Comparison of ENCODE assay signal across 21 cellular contexts in genomic region chr6:3999800-4000661, GRCh38.
"Had no signal": no experiment of that assay in that cellular context is flagged by ENCODE, and none has a peak within 500 bp of the region (broad histone marks: within the 10 kb centered on the region; RNA-seq: fewer than 3 reads in every experiment).

No MANE protein-coding gene starts in this region.

- DNase-seq: activated B cell treated with CpG ODN at 0.5 μM for 24 hours; activated CD4-positive, alpha-beta T cell treated with anti-CD3 and anti-CD28 coated beads for 4 hours; activated CD8-positive, alpha-beta T cell treated with anti-CD3 and anti-CD28 coated beads for 36 hours; activated naive CD4-positive, alpha-beta T cell treated with Interleukin-2 at 50 U/mL for 16 hours; activated naive CD8-positive, alpha-beta T cell treated with anti-CD3 and anti-CD28 coated beads, Interleukin-2, amount 10 ng/mL, durations not matched to agents 7 days and 5 days; activated T-cell treated with anti-CD3 and anti-CD28 coated beads, Interleukin-2, amount 50 U/mL, for 24 hours; amygdala; caudate nucleus; islet precursor cell; occipital lobe; posterior cingulate gyrus; stimulated activated CD8-positive, alpha-beta memory T cell treated with anti-CD3 and anti-CD28 coated beads, Interleukin-4, amount 100 ng/mL, for 48 hours; stimulated activated naive CD4-positive, alpha-beta T cell; T-cell; upper lobe of right lung had no signal

- H3K27ac ChIP-seq: hepatocyte, upper lobe of right lung had no signal

- H3K27ac Mint-ChIP-seq: activated B cell treated with CpG ODN at 0.5 μM for 24 hours; activated CD8-positive, alpha-beta T cell treated with anti-CD3 and anti-CD28 coated beads for 36 hours; activated naive CD8-positive, alpha-beta T cell treated with anti-CD3 and anti-CD28 coated beads, Interleukin-2, amount 10 ng/mL, durations not matched to agents 7 days and 5 days; activated T-cell treated with anti-CD3 and anti-CD28 coated beads, Interleukin-2, amount 50 U/mL, for 24 hours; activated T-helper 2 cell treated with anti-CD3 and anti-CD28 coated beads, Interferon-gamma antibody, Interleukin-2, Interleukin-4, amounts not matched to agents 10 μg/mL and 5 μg/mL and 100 μg/mL, durations not matched to agents 14 hours and 24 hours and 36 hours; mesothelial cell of epicardium; natural killer cell treated with Interleukin-12 subunit alpha and Interleukin-12 subunit beta and Interleukin-15 and Interleukin-18, amount 100 ng/mL, for 72 hours; T-cell had no signal

- H3K27me3 Mint-ChIP-seq: activated B cell treated with CpG ODN at 0.5 μM for 24 hours; activated CD8-positive, alpha-beta T cell treated with anti-CD3 and anti-CD28 coated beads for 36 hours; activated naive CD8-positive, alpha-beta T cell treated with anti-CD3 and anti-CD28 coated beads, Interleukin-2, amount 10 ng/mL, durations not matched to agents 7 days and 5 days; activated T-cell treated with anti-CD3 and anti-CD28 coated beads, Interleukin-2, amount 50 U/mL, for 24 hours; natural killer cell treated with Interleukin-12 subunit alpha and Interleukin-12 subunit beta and Interleukin-15 and Interleukin-18, amount 100 ng/mL, for 72 hours; T-cell had no signal

- H3K4me3 ChIP-seq: hepatocyte, lung, upper lobe of right lung had no signal

- H3K36me3 ChIP-seq: upper lobe of right lung had no signal

- H3K9me3 Mint-ChIP-seq: activated B cell treated with CpG ODN at 0.5 μM for 24 hours; activated CD8-positive, alpha-beta T cell treated with anti-CD3 and anti-CD28 coated beads for 36 hours; activated naive CD8-positive, alpha-beta T cell treated with anti-CD3 and anti-CD28 coated beads, Interleukin-2, amount 10 ng/mL, durations not matched to agents 7 days and 5 days; activated T-cell treated with anti-CD3 and anti-CD28 coated beads, Interleukin-2, amount 50 U/mL, for 24 hours; activated T-helper 2 cell treated with anti-CD3 and anti-CD28 coated beads, Interferon-gamma antibody, Interleukin-2, Interleukin-4, amounts not matched to agents 10 μg/mL and 5 μg/mL and 100 μg/mL, durations not matched to agents 14 hours and 24 hours and 36 hours; mesothelial cell of epicardium; natural killer cell treated with Interleukin-12 subunit alpha and Interleukin-12 subunit beta and Interleukin-15 and Interleukin-18, amount 100 ng/mL, for 72 hours; T-cell had no signal

- H3K4me3 Mint-ChIP-seq: activated B cell treated with CpG ODN at 0.5 μM for 24 hours; activated CD8-positive, alpha-beta T cell treated with anti-CD3 and anti-CD28 coated beads for 36 hours; activated naive CD8-positive, alpha-beta T cell treated with anti-CD3 and anti-CD28 coated beads, Interleukin-2, amount 10 ng/mL, durations not matched to agents 7 days and 5 days; activated T-cell treated with anti-CD3 and anti-CD28 coated beads, Interleukin-2, amount 50 U/mL, for 24 hours; mesothelial cell of epicardium; natural killer cell treated with Interleukin-12 subunit alpha and Interleukin-12 subunit beta and Interleukin-15 and Interleukin-18, amount 100 ng/mL, for 72 hours; T-cell had no signal

- H3K4me2 ChIP-seq: hepatocyte had no signal

- H3K36me3 Mint-ChIP-seq: mesothelial cell of epicardium; natural killer cell treated with Interleukin-12 subunit alpha and Interleukin-12 subunit beta and Interleukin-15 and Interleukin-18, amount 100 ng/mL, for 72 hours had no signal

- H3K4me1 ChIP-seq: upper lobe of right lung had no signal

- H2AFZ ChIP-seq: hepatocyte had no signal

- ATAC-seq: activated CD8-positive, alpha-beta T cell treated with anti-CD3 and anti-CD28 coated beads for 36 hours; left lobe of liver; natural killer cell treated with Interleukin-12 subunit alpha and Interleukin-12 subunit beta and Interleukin-15 and Interleukin-18, amount 100 ng/mL, for 72 hours; T-cell; upper lobe of right lung had no signal

- H3K9me3 ChIP-seq: upper lobe of right lung had no signal

- H3K27me3 ChIP-seq: hepatocyte, upper lobe of right lung had no signal
